ENCODE assay signal across 8 cellular contexts in the genomic region with DNA sequence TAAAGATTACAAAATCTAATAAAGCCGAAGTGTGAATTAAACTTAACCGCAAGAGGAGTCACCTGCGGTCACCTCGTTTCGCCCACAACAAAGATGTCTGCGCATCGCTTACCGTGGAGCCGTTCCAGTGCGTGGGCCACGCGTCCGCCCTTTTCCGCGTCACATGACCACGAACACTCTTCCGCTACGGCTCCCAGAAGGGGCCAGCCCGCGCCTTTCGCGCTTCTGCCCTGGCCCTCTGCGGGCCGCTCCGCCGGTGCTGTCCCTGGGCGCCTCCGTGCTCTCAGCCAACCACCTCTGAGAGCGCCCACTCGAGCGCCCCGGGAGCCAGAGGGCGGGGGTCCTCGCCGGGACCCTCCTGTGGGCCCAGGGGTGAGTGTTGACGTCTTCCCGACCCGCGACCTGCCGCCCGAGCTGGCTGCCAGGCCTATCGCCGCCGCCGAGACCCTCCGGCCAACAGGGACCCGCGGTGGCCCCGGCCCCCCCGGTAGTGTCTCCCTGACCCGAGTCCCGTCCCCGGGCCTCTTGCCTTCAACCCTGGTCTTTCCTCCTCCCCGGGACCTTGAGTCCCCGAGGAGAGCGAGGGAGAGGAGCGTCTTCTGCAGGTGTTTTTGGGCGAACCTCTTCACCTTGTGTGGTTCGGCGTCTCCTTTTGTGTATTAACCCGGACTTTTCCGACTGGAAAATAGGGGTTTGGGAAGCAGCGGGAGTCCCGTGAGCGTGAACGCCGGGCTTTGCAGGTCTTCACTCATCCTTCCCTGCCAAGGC. TPM values are rescaled to one million over a fixed set of nuclear protein-coding genes. Genes with fewer than 3 reads are reported as not detected.
DNase-seq lines count a peak whose midpoint lies in the region; ATAC-seq, FAIRE-seq and TF ChIP-seq lines count a peak whose summit lies in the region.

A gene with protein sequence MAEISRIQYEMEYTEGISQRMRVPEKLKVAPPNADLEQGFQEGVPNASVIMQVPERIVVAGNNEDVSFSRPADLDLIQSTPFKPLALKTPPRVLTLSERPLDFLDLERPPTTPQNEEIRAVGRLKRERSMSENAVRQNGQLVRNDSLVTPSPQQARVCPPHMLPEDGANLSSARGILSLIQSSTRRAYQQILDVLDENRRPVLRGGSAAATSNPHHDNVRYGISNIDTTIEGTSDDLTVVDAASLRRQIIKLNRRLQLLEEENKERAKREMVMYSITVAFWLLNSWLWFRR (plus strand): TSS at position 196 of the 768 bp plus-strand sequence. CDS start 5,415 bp downstream, outside the sequence.

- peak; percentile 77 to 86 for TF ChIP-seq POLR2A in HepG2 (IDR thresholded peaks at IDR 0.05; ENCODE audit: insufficient read depth in 1 of 2, low read depth in 2 of 2, low read length in 2 of 2)

- in situ Hi-C loops in HepG2 (cut with HindIII; ENCODE audit: extremely low pct_ligation_motif_present, low pct_unique_long_range_greater_than_20kb), result no loop called here

- TF ChIP-seq EP300 in HepG2 (IDR thresholded peaks at IDR 0.05; ENCODE audit: low read depth in 2 of 2, low read length in 2 of 2) (peak in 1 of 2 experiments; percentile 80), HepG2 (CRISPR knock-in tag; IDR thresholded peaks at IDR 0.05; ENCODE audit: borderline replicate concordance) (peak; percentile 72)

- H3K4me3 ChIP-seq in HepG2 (replicated peaks in 1 of 3; ENCODE audit: insufficient read depth in 1 of 3, low read depth in 2 of 3, low read length in 3 of 3), result peak within 1 kb of the TSS; percentile 94 to 98 (median 96)

- TF ChIP-seq RAD21 in HepG2 (CRISPR knock-in tag; IDR thresholded peaks at IDR 0.05), result peak; percentile 75

- WGBS in HepG2 (ENCODE audit: low lambda C conversion rate), result 9% methylated on average over 50 of the region's 67 CpGs

- no peaks in the 10 kb centered on the region for H3K27me3 Mint-ChIP-seq in CD4-positive, alpha-beta T cell

- CTCF ChIA-PET in CD4-positive, alpha-beta T cell (lab: Charles Lee), result interaction anchor here (0.9 to 1.2 kb wide), 2 partner anchors 87 to 523 kb away, joined by 3 to 5 read pairs; no protein-coding TSS in a partner anchor
- CTCF ChIA-PET in HepG2 (lab: Yijun Ruan, JAX; ENCODE audit: low intra/inter-chr PET ratio, low total read pairs), result no interaction called here

- intact Hi-C loops in CD4-positive, alpha-beta T cell (cut with DNase I, micrococcal nuclease), result loop anchor here (5.0 to 10.0 kb wide), 3 partner anchors 192 to 530 kb away; a partner anchor contains a TSS
- intact Hi-C loops in HepG2 (cut with micrococcal nuclease; ENCODE audit: unreplicated experiment), result loop anchor here (2.0 to 5.0 kb wide), 3 partner anchors 86 to 492 kb away; no protein-coding TSS in a partner anchor

- peak; percentile 84 to 91 (median 89) for DNase-seq in CD4-positive, alpha-beta T cell
- peak; percentile 89 for DNase-seq in NCI-H774 (lab: John Stamatoyannopoulos, UW)
- peak; percentile 93 to 95 for DNase-seq in activated CD4-positive, alpha-beta T cell treated with anti-CD3 and anti-CD28 coated beads, Interleukin-2, amount 50 U/mL, for 48 hours
- DNase-seq in dermis microvascular lymphatic vessel endothelial cell (ENCODE audit: low read depth in 2 of 2), result peak; percentile 86 to 92
- DNase-seq in HepG2 (ENCODE audit: low spot score), result peak; percentile 92
- peak; percentile 93 for DNase-seq in stimulated activated CD4-positive, alpha-beta T cell treated with anti-CD3 and anti-CD28 coated beads, Interleukin-4, amount 100 ng/mL, for 1 hour

- BruUV-seq in HepG2 (replicated peaks; lab: Mats Ljungman, UMichigan), result no TSS peak

- H3K9me3 ChIP-seq in CD4-positive, alpha-beta T cell (ENCODE audit: control insufficient read depth, low read length), result no peaks in the 10 kb centered on the region
- H3K9me3 ChIP-seq in HepG2 (ENCODE audit: low read length), result peaks cover 14% of the 10 kb centered on the region

- H3K9ac ChIP-seq in HepG2 (ENCODE audit: insufficient read depth, low read depth, low read length), result peak within 1 kb of the TSS; percentile 95

- peaks cover 57% of the 10 kb centered on the region for H3K4me1 Mint-ChIP-seq in CD4-positive, alpha-beta T cell (ENCODE audit: low read depth)

- FAIRE-seq in HepG2 (lab: Jason Lieb, UNC), result peak; percentile 55

- TF ChIP-seq CTCF in CD4-positive, alpha-beta T cell (IDR thresholded peaks at IDR 0.05), result peak; percentile 36
- TF ChIP-seq CTCF in HepG2 (CRISPR knock-in tag; IDR thresholded peaks at IDR 0.05), result peak; percentile 56

- peaks cover 0 to 11% of the 10 kb centered on the region in 2 experiments; a peak in 2 of 5 replicates for H3K36me3 ChIP-seq in HepG2 (replicated peaks in 1 of 2; ENCODE audit: control insufficient read depth in 1 of 2, insufficient read depth in 2 of 2, low read length in 2 of 2)

- no peaks in the 10 kb centered on the region for H3K9me3 Mint-ChIP-seq in CD4-positive, alpha-beta T cell

- H3K27ac ChIP-seq in CD4-positive, alpha-beta T cell (ENCODE audit: low read depth, low read length), result peak within 1 kb of the TSS; percentile 51
- H3K27ac ChIP-seq in HepG2 (ENCODE audit: extremely low read length, insufficient read depth, low read length), result peak within 1 kb of the TSS; percentile 87

- H3K36me3 Mint-ChIP-seq in CD4-positive, alpha-beta T cell (ENCODE audit: low read depth), result peaks cover 32% of the 10 kb centered on the region

- no peaks in the 10 kb centered on the region for H3K27me3 ChIP-seq in CD4-positive, alpha-beta T cell (ENCODE audit: control insufficient read depth, insufficient read depth, low read length)
- H3K27me3 ChIP-seq in HepG2 (ENCODE audit: control insufficient read depth in 1 of 2, insufficient read depth in 2 of 2, low read length in 2 of 2), result no peaks in the 10 kb centered on the region

- peaks cover 37% of the 10 kb centered on the region for H3K4me1 ChIP-seq in HepG2 (ENCODE audit: insufficient read depth, low read length)

- peak within 1 kb of the TSS; percentile 94 for H3K4me3 Mint-ChIP-seq in CD4-positive, alpha-beta T cell

- peaks cover 55% of the 10 kb centered on the region for H3K79me2 ChIP-seq in HepG2 (ENCODE audit: insufficient read depth, low read length)

- no peaks in the 10 kb centered on the region for H4K20me1 ChIP-seq in HepG2 (ENCODE audit: insufficient read depth, low read length)

- peak within 1 kb of the TSS; percentile 97 for H2AFZ ChIP-seq in HepG2 (ENCODE audit: low read length)

- POLR2A ChIA-PET in CD4-positive, alpha-beta T cell (lab: Charles Lee), result interaction anchor here (1.1 to 2.1 kb wide), 3 partner anchors 11 to 489 kb away, joined by 3 to 5 read pairs (median 4); a partner anchor contains a TSS
- POLR2A ChIA-PET in HepG2 (lab: Yijun Ruan, JAX), result interaction anchor here (1.5 to 2.7 kb wide), 4 partner anchors 12 to 129 kb away, joined by 3 to 33 read pairs (median 8); no protein-coding TSS in a partner anchor

- H3K4me2 ChIP-seq in HepG2 (ENCODE audit: low read depth, low read length), result peak within 1 kb of the TSS; percentile 94

- peak; percentile 97 for ATAC-seq in CD4-positive, alpha-beta T cell (ENCODE audit: poor library complexity)
- peak; percentile 99 for ATAC-seq in GM19397 (IDR thresholded peaks at IDR 0.05; ENCODE audit: unreplicated experiment)
- ATAC-seq in HG03571 (IDR thresholded peaks at IDR 0.05; ENCODE audit: unreplicated experiment), result peak; percentile 99
- ATAC-seq in HepG2, result peak; percentile 97

- peak within 1 kb of the TSS; percentile 92 for H3K27ac Mint-ChIP-seq in CD4-positive, alpha-beta T cell

TF ChIP-seq in HepG2, 621 proteins besides CTCF, POLR2A, EP300 and RAD21 (continues in another document):
- TF ChIP-seq MYC (CRISPR knock-in tag; IDR thresholded peaks at IDR 0.05; ENCODE audit: borderline replicate concordance) (peak; percentile 99), TBP (CRISPR knock-in tag; IDR thresholded peaks at IDR 0.05) (peak; percentile 77; the same call in 1 of the 2 replicates), ZNF615 (CRISPR knock-in tag; IDR thresholded peaks at IDR 0.05; ENCODE audit: borderline replicate concordance) (peak; percentile 93; the same call in 1 of the 2 replicates), ZNF572 (CRISPR knock-in tag; IDR thresholded peaks at IDR 0.05) (no peak), NONO (IDR thresholded peaks at IDR 0.05) (no peak), NONO (CRISPR knock-in tag; conservative IDR thresholded peaks at IDR 0.05) (peak; percentile 97)

RNA-seq across cellular contexts. Expression of the gene that starts here (rescaled TPM):
- total RNA-seq in CD4-positive, alpha-beta T cell, result 10 to 100 TPM; 46.9 to 51.8 TPM
- total RNA-seq in dermis microvascular lymphatic vessel endothelial cell, result 35.4 and 45.5 TPM in 2 replicates
- total RNA-seq in HepG2 (2016; rRNA removed; fragmentation: Illumina TruSeq; extraction: Trizol), result 156 and 170 TPM in 2 replicates
- total RNA-seq in HepG2 (2016; cell fraction: cytosol; rRNA removed; fragmentation: Illumina TruSeq; extraction: Trizol; ENCODE audit: low read depth), result 211 and 258 TPM in 2 replicates
- total RNA-seq in HepG2 (2016; cell fraction: insoluble cytoplasmic fraction; rRNA removed; fragmentation: Illumina TruSeq; extraction: Trizol), result 151 and 164 TPM in 2 replicates
- total RNA-seq in HepG2 (2016; cell fraction: membrane; rRNA removed; fragmentation: Illumina TruSeq; extraction: Trizol), result 255 and 291 TPM in 2 replicates
- 113 and 118 TPM in 2 replicates for total RNA-seq in HepG2 (2016; cell fraction: nucleus; rRNA removed; fragmentation: Illumina TruSeq; extraction: Trizol)
- 65.2 and 81.9 TPM in 2 replicates for polyA plus RNA-seq in HepG2 (2011; rRNA removed)
- 61.6 and 68.3 TPM in 2 replicates for polyA plus RNA-seq in HepG2 (2011; cell fraction: cytosol; rRNA removed)
- polyA plus RNA-seq in HepG2 (2011; cell fraction: nucleus; rRNA removed), result 67.5 and 75.8 TPM in 2 replicates
- 115 and 154 TPM in 2 replicates for polyA plus RNA-seq in HepG2 (2012)
- polyA plus RNA-seq in HepG2 (2016; cell fraction: cytosol; fragmentation: Illumina TruSeq; extraction: Trizol; ENCODE audit: low read depth), result 355 and 451 TPM in 2 replicates
- polyA plus RNA-seq in HepG2 (2016; cell fraction: insoluble cytoplasmic fraction; fragmentation: Illumina TruSeq; extraction: Trizol; ENCODE audit: low read depth), result 213 and 226 TPM in 2 replicates
- 302 and 346 TPM in 2 replicates for polyA plus RNA-seq in HepG2 (2016; cell fraction: membrane; fragmentation: Illumina TruSeq; extraction: Trizol; ENCODE audit: low read depth)
- 165 and 167 TPM in 2 replicates for polyA plus RNA-seq in HepG2 (2016; cell fraction: nucleus; fragmentation: Illumina TruSeq; extraction: Trizol; ENCODE audit: insufficient read depth, low read depth)
- 43.9 and 55.7 TPM in 2 replicates for polyA minus RNA-seq in HepG2 (2011; rRNA and poly(A)+ RNA removed; ENCODE audit: low replicate concordance)
- polyA minus RNA-seq in HepG2 (2011; cell fraction: cytosol; rRNA and poly(A)+ RNA removed), result 63.0 and 70.4 TPM in 2 replicates
- 225 and 231 TPM in 2 replicates for polyA minus RNA-seq in HepG2 (2011; cell fraction: nucleus; rRNA and poly(A)+ RNA removed)

Comparison
In these comparisons a context has a peak if more than half of its experiments do, and no peak if none do; other contexts are left out.
1. Peak in every context shown above with its lines: DNase-seq, ATAC-seq, H3K4me3 ChIP-seq and H3K27ac ChIP-seq.